ENCODE assay signal across 1 cellular context in the genomic region with DNA sequence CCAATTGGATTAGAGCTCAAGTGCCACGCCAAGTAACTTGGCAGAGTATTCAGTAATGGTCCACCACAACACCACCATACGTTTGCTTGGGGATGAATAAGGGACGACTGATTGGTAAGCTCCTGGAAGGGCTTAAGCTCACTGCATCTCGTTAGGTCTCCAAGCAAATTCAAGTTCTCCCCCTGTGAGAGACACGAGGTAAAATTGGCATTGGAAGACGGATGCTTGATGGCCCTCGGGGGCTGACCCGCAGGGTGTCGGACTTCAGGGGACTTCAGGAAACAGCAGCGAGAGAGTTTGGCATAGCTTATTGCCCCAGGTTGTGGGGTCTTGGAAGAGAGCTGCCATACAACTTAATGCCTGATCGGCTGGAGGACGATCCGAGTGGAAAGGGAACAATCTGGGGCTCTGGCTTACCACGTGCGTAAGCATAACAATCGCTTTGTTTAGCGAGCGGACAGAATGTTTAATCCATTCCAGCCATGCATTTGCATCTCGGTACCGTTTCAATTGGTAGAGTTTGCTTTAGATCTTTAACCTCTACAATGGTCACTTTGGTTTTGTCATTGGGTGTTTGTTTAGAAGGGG.
A peak's percentile ranks its signal among the peaks of the same experiment; 100 is the strongest.
TF ChIP-seq lines count a peak whose summit lies in the region.

No MANE protein-coding gene starts in this region.

TF ChIP-seq in HepG2, 621 proteins besides CTCF, POLR2A, EP300 and RAD21 (continued from another document and continues in another):
- TF ChIP-seq, protein P1, sequence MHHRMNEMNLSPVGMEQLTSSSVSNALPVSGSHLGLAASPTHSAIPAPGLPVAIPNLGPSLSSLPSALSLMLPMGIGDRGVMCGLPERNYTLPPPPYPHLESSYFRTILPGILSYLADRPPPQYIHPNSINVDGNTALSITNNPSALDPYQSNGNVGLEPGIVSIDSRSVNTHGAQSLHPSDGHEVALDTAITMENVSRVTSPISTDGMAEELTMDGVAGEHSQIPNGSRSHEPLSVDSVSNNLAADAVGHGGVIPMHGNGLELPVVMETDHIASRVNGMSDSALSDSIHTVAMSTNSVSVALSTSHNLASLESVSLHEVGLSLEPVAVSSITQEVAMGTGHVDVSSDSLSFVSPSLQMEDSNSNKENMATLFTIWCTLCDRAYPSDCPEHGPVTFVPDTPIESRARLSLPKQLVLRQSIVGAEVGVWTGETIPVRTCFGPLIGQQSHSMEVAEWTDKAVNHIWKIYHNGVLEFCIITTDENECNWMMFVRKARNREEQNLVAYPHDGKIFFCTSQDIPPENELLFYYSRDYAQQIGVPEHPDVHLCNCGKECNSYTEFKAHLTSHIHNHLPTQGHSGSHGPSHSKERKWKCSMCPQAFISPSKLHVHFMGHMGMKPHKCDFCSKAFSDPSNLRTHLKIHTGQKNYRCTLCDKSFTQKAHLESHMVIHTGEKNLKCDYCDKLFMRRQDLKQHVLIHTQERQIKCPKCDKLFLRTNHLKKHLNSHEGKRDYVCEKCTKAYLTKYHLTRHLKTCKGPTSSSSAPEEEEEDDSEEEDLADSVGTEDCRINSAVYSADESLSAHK (CRISPR knock-in tag; IDR thresholded peaks at IDR 0.05; ENCODE audit: borderline replicate concordance) = no peak
- TF ChIP-seq TEAD3 (CRISPR knock-in tag; optimal IDR thresholded peaks at IDR 0.05; ENCODE audit: borderline replicate concordance) (peak; percentile 28), KLF6 (CRISPR knock-in tag; IDR thresholded peaks at IDR 0.05) (no peak), PHF5A (CRISPR knock-in tag; IDR thresholded peaks at IDR 0.05; ENCODE audit: low read depth, unreplicated experiment) (no peak), SOX13 (IDR thresholded peaks at IDR 0.05) (0 out of 2 replicates have a peak, but pooled peaks have one; percentile 3), SOX13 (CRISPR knock-in tag; conservative IDR thresholded peaks at IDR 0.05 in 1 of 2, IDR thresholded peaks at IDR 0.05 in 1 of 2) (peak in 1 of 2 experiments; percentile 11; a peak in 1 of 4 replicates), AGO2 (optimal IDR thresholded peaks at IDR 0.05; ENCODE audit: low read depth, low read length) (no peak), THAP11 (CRISPR knock-in tag; IDR thresholded peaks at IDR 0.05) (no peak), ATF7-NPFF (CRISPR knock-in tag; IDR thresholded peaks at IDR 0.05; ENCODE audit: low read depth) (0 out of 2 replicates have a peak, but pooled peaks have one; percentile 62), SMAD3 (CRISPR knock-in tag; IDR thresholded peaks at IDR 0.05) (no peak; the same call in 1 of the 2 replicates), REPIN1 (CRISPR knock-in tag; IDR thresholded peaks at IDR 0.05; ENCODE audit: borderline replicate concordance, low read depth) (peak; percentile 25; the same call in 1 of the 2 replicates), ZNF430 (CRISPR knock-in tag; IDR thresholded peaks at IDR 0.05) (no peak), ZNF10 (CRISPR knock-in tag; IDR thresholded peaks at IDR 0.05; ENCODE audit: borderline replicate concordance, low read depth) (no peak), ZNF562 (CRISPR knock-in tag; IDR thresholded peaks at IDR 0.05; ENCODE audit: borderline replicate concordance) (no peak), ZFP1 (CRISPR knock-in tag; IDR thresholded peaks at IDR 0.05) (no peak), ZNF782 (CRISPR knock-in tag; IDR thresholded peaks at IDR 0.05; ENCODE audit: borderline replicate concordance) (0 out of 2 replicates have a peak, but pooled peaks have one; percentile 49), ZNF709 (CRISPR knock-in tag; IDR thresholded peaks at IDR 0.05) (0 out of 2 replicates have a peak, but pooled peaks have one; percentile 51), KMT2A (CRISPR knock-in tag; IDR thresholded peaks at IDR 0.05) (no peak), ONECUT2 (CRISPR knock-in tag; IDR thresholded peaks at IDR 0.05) (0 out of 2 replicates have a peak, but pooled peaks have one; percentile 41), ZSCAN21 (CRISPR knock-in tag; IDR thresholded peaks at IDR 0.05; ENCODE audit: borderline replicate concordance) (0 out of 2 replicates have a peak, but pooled peaks have one; percentile 13), HHEX (CRISPR knock-in tag; IDR thresholded peaks at IDR 0.05) (0 out of 2 replicates have a peak, but pooled peaks have one; percentile 16), ZNF101 (CRISPR knock-in tag; IDR thresholded peaks at IDR 0.05; ENCODE audit: borderline replicate concordance, low read depth) (0 out of 2 replicates have a peak, but pooled peaks have one; percentile 13), FOXM1 (CRISPR knock-in tag; IDR thresholded peaks at IDR 0.05) (no peak), ZNF781 (CRISPR knock-in tag; IDR thresholded peaks at IDR 0.05; ENCODE audit: borderline replicate concordance, not compliant biosample characterization) (peak; percentile 61), RBM22 (optimal IDR thresholded peaks at IDR 0.05; ENCODE audit: low read length) (peak; percentile 98), ZZZ3 (CRISPR knock-in tag; IDR thresholded peaks at IDR 0.05; ENCODE audit: borderline replicate concordance) (no peak), SRSF1 (optimal IDR thresholded peaks at IDR 0.05; ENCODE audit: low read depth, low read length) (no peak), ZNF878 (CRISPR knock-in tag; IDR thresholded peaks at IDR 0.05) (0 out of 2 replicates have a peak, but pooled peaks have one; percentile 40), ZBTB7B (CRISPR knock-in tag; IDR thresholded peaks at IDR 0.05) (0 out of 2 replicates have a peak, but pooled peaks have one; percentile 23), AKAP8 (CRISPR knock-in tag; IDR thresholded peaks at IDR 0.05) (peak; percentile 65; the same call in 1 of the 2 replicates), RARG (CRISPR knock-in tag; IDR thresholded peaks at IDR 0.05; ENCODE audit: low read depth) (no peak), KAT7 (CRISPR knock-in tag; IDR thresholded peaks at IDR 0.05; ENCODE audit: borderline replicate concordance) (no peak), ZSCAN22 (CRISPR knock-in tag; IDR thresholded peaks at IDR 0.05) (0 out of 2 replicates have a peak, but pooled peaks have one; percentile 60), ZFP82 (CRISPR knock-in tag; IDR thresholded peaks at IDR 0.05; ENCODE audit: borderline replicate concordance) (0 out of 2 replicates have a peak, but pooled peaks have one; percentile 42), ZBTB38 (CRISPR knock-in tag; IDR thresholded peaks at IDR 0.05) (peak; percentile 93)
- TF ChIP-seq, protein P2, sequence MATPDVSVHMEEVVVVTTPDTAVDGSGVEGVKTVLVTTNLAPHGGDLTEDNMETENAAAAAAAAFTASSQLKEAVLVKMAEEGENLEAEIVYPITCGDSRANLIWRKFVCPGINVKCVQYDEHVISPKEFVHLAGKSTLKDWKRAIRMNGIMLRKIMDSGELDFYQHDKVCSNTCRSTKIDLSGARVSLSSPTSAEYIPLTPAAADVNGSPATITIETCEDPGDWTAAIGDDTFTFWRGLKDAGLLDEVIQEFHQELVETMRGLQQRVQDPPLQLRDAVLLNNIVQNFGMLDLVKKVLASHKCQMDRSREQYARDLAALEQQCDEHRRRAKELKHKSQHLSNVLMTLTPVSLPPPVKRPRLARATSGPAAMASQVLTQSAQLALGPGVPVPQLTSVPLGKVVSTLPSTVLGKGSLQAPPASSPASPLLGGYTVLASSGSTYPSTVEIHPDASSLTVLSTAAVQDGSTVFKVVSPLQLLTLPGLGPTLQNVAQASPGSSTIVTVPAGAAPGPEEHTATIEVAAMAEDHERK (CRISPR knock-in tag; IDR thresholded peaks at IDR 0.05; ENCODE audit: low read depth) = no peak
- TF ChIP-seq, protein P3, sequence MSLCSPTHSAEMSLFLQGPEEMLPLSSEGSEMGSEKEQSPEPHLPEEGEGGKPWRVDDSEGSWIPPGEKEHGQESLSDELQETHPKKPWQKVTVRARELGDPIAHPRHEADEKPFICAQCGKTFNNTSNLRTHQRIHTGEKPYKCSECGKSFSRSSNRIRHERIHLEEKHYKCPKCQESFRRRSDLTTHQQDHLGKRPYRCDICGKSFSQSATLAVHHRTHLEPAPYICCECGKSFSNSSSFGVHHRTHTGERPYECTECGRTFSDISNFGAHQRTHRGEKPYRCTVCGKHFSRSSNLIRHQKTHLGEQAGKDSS (CRISPR knock-in tag; IDR thresholded peaks at IDR 0.05; ENCODE audit: borderline replicate concordance, low read depth) = 0 out of 2 replicates have a peak, but pooled peaks have one; percentile 42
- TF ChIP-seq, protein P4, sequence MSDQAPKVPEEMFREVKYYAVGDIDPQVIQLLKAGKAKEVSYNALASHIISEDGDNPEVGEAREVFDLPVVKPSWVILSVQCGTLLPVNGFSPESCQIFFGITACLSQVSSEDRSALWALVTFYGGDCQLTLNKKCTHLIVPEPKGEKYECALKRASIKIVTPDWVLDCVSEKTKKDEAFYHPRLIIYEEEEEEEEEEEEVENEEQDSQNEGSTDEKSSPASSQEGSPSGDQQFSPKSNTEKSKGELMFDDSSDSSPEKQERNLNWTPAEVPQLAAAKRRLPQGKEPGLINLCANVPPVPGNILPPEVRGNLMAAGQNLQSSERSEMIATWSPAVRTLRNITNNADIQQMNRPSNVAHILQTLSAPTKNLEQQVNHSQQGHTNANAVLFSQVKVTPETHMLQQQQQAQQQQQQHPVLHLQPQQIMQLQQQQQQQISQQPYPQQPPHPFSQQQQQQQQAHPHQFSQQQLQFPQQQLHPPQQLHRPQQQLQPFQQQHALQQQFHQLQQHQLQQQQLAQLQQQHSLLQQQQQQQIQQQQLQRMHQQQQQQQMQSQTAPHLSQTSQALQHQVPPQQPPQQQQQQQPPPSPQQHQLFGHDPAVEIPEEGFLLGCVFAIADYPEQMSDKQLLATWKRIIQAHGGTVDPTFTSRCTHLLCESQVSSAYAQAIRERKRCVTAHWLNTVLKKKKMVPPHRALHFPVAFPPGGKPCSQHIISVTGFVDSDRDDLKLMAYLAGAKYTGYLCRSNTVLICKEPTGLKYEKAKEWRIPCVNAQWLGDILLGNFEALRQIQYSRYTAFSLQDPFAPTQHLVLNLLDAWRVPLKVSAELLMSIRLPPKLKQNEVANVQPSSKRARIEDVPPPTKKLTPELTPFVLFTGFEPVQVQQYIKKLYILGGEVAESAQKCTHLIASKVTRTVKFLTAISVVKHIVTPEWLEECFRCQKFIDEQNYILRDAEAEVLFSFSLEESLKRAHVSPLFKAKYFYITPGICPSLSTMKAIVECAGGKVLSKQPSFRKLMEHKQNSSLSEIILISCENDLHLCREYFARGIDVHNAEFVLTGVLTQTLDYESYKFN (CRISPR knock-in tag; conservative IDR thresholded peaks at IDR 0.05) = 0 out of 2 replicates have a peak, but pooled peaks have one; percentile 14
- TF ChIP-seq, protein P5, sequence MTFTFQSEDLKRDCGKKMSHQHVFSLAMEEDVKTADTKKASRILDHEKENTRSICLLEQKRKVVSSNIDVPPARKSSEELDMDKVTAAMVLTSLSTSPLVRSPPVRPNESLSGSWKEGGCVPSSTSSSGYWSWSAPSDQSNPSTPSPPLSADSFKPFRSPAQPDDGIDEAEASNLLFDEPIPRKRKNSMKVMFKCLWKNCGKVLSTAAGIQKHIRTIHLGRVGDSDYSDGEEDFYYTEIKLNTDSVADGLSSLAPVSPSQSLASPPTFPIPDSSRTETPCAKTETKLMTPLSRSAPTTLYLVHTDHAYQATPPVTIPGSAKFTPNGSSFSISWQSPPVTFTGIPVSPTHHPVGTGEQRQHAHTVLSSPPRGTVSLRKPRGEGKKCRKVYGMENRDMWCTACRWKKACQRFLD (CRISPR knock-in tag; IDR thresholded peaks at IDR 0.05; ENCODE audit: borderline replicate concordance) = 0 out of 2 replicates have a peak, but pooled peaks have one; percentile 56
- TF ChIP-seq, protein P6, sequence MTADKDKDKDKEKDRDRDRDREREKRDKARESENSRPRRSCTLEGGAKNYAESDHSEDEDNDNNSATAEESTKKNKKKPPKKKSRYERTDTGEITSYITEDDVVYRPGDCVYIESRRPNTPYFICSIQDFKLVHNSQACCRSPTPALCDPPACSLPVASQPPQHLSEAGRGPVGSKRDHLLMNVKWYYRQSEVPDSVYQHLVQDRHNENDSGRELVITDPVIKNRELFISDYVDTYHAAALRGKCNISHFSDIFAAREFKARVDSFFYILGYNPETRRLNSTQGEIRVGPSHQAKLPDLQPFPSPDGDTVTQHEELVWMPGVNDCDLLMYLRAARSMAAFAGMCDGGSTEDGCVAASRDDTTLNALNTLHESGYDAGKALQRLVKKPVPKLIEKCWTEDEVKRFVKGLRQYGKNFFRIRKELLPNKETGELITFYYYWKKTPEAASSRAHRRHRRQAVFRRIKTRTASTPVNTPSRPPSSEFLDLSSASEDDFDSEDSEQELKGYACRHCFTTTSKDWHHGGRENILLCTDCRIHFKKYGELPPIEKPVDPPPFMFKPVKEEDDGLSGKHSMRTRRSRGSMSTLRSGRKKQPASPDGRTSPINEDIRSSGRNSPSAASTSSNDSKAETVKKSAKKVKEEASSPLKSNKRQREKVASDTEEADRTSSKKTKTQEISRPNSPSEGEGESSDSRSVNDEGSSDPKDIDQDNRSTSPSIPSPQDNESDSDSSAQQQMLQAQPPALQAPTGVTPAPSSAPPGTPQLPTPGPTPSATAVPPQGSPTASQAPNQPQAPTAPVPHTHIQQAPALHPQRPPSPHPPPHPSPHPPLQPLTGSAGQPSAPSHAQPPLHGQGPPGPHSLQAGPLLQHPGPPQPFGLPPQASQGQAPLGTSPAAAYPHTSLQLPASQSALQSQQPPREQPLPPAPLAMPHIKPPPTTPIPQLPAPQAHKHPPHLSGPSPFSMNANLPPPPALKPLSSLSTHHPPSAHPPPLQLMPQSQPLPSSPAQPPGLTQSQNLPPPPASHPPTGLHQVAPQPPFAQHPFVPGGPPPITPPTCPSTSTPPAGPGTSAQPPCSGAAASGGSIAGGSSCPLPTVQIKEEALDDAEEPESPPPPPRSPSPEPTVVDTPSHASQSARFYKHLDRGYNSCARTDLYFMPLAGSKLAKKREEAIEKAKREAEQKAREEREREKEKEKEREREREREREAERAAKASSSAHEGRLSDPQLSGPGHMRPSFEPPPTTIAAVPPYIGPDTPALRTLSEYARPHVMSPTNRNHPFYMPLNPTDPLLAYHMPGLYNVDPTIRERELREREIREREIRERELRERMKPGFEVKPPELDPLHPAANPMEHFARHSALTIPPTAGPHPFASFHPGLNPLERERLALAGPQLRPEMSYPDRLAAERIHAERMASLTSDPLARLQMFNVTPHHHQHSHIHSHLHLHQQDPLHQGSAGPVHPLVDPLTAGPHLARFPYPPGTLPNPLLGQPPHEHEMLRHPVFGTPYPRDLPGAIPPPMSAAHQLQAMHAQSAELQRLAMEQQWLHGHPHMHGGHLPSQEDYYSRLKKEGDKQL (CRISPR knock-in tag; IDR thresholded peaks at IDR 0.05; ENCODE audit: low read depth) = no peak
- TF ChIP-seq, protein P7, sequence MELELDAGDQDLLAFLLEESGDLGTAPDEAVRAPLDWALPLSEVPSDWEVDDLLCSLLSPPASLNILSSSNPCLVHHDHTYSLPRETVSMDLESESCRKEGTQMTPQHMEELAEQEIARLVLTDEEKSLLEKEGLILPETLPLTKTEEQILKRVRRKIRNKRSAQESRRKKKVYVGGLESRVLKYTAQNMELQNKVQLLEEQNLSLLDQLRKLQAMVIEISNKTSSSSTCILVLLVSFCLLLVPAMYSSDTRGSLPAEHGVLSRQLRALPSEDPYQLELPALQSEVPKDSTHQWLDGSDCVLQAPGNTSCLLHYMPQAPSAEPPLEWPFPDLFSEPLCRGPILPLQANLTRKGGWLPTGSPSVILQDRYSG (CRISPR knock-in tag; IDR thresholded peaks at IDR 0.05) = no peak
- TF ChIP-seq, protein P8, sequence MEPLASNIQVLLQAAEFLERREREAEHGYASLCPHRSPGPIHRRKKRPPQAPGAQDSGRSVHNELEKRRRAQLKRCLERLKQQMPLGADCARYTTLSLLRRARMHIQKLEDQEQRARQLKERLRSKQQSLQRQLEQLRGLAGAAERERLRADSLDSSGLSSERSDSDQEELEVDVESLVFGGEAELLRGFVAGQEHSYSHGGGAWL (CRISPR knock-in tag; IDR thresholded peaks at IDR 0.05) = no peak
